ENCODE assay signal across 11 cellular contexts in the genomic region with DNA sequence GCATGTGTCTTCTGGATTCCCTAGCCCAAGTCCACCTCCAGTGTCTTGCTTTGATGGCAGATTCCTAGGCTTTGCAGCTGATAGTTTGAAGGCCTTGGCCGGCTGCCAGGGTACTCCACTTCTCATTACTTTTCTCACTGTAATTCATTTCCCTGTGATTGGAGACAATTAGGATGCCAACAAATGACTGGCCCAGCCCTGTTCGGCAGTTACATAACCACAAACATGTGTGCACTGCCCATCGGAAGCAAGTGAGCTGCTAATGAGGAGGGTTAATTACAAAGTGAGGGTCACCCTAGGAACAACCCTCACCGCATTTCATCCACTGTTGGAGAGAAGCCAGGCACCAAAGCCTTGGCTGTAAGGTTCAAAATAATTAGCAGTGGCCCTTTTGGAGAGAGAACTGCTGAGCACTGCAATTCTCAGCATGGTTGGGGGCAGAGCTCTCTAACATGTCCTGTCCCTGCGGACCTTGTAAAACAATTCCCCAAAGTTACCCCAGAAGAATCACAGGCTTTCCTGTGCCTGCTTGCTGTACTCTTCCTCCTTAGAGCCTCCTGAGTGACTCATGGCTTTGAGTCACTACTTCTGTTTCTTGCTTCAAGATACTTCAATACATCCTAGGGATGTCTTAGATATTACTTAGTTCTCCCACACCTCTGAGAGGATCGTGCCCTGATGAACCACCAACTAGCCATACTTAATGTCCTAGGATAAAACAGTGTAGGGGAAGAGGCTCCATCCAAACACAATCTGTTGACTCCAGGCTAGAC.
DNase-seq lines count a peak whose midpoint lies in the region; ATAC-seq, FAIRE-seq and TF ChIP-seq lines count a peak whose summit lies in the region.
"Had no signal": no experiment of that assay in that cellular context is flagged by ENCODE, and none has a peak within 500 bp of the region (broad histone marks: within the 10 kb centered on the region; RNA-seq: fewer than 3 reads in every experiment).

No MANE protein-coding gene starts in this region.

- intact Hi-C loops in dorsolateral prefrontal cortex (cut with DNase I): no loop called here

- no peak overlapping the region for H3K4me3 ChIP-seq in dorsolateral prefrontal cortex

- FAIRE-seq in urothelium cell line (lab: Jason Lieb, UNC): peak; percentile 77

- no peaks in the 10 kb centered on the region for H3K4me1 Mint-ChIP-seq in activated naive CD8-positive, alpha-beta T cell treated with anti-CD3 and anti-CD28 coated beads, Interleukin-2, amount 50 U/mL, for 24 hours
- H3K4me1 Mint-ChIP-seq in activated naive CD8-positive, alpha-beta T cell treated with anti-CD3 and anti-CD28 coated beads for 36 hours: no peaks in the 10 kb centered on the region
- H3K4me1 Mint-ChIP-seq: activated B cell treated with CpG ODN at 0.5 μM for 24 hours had no signal

- no peak overlapping the region for H3K27ac ChIP-seq in dorsolateral prefrontal cortex
- H3K27ac ChIP-seq: C4-2B had no signal

- no peak overlapping the region for H3K27ac Mint-ChIP-seq in activated naive CD8-positive, alpha-beta T cell treated with anti-CD3 and anti-CD28 coated beads, Interleukin-2, amount 50 U/mL, for 24 hours
- no peak overlapping the region for H3K27ac Mint-ChIP-seq in activated naive CD8-positive, alpha-beta T cell treated with anti-CD3 and anti-CD28 coated beads for 36 hours
- H3K27ac Mint-ChIP-seq: activated B cell treated with CpG ODN at 0.5 μM for 24 hours had no signal

- peaks cover 13% of the 10 kb centered on the region for H3K27me3 Mint-ChIP-seq in activated naive CD8-positive, alpha-beta T cell treated with anti-CD3 and anti-CD28 coated beads, Interleukin-2, amount 50 U/mL, for 24 hours
- H3K27me3 Mint-ChIP-seq in activated naive CD8-positive, alpha-beta T cell treated with anti-CD3 and anti-CD28 coated beads for 36 hours: peaks cover 9% of the 10 kb centered on the region

- ATAC-seq in activated naive CD8-positive, alpha-beta T cell treated with anti-CD3 and anti-CD28 coated beads, Interleukin-2, amount 50 U/mL, for 24 hours: peak; percentile 40
- ATAC-seq in HG03378 (IDR thresholded peaks at IDR 0.05; ENCODE audit: unreplicated experiment): no peak

- no peaks in the 10 kb centered on the region for H3K36me3 Mint-ChIP-seq in activated naive CD8-positive, alpha-beta T cell treated with anti-CD3 and anti-CD28 coated beads, Interleukin-2, amount 50 U/mL, for 24 hours (ENCODE audit: low read depth)
- H3K36me3 Mint-ChIP-seq in activated naive CD8-positive, alpha-beta T cell treated with anti-CD3 and anti-CD28 coated beads for 36 hours: no peaks in the 10 kb centered on the region

- no peak for TF ChIP-seq CTCF in dorsolateral prefrontal cortex (IDR thresholded peaks at IDR 0.05 in 54 of 56, conservative IDR thresholded peaks at IDR 0.05 in 2 of 56; ENCODE audit: low read depth in 1 of 56, partially characterized antibody in 56 of 56)

- no peaks in the 10 kb centered on the region for H3K9me3 Mint-ChIP-seq in activated naive CD8-positive, alpha-beta T cell treated with anti-CD3 and anti-CD28 coated beads, Interleukin-2, amount 50 U/mL, for 24 hours
- no peaks in the 10 kb centered on the region for H3K9me3 Mint-ChIP-seq in activated naive CD8-positive, alpha-beta T cell treated with anti-CD3 and anti-CD28 coated beads for 36 hours
- H3K9me3 Mint-ChIP-seq: activated B cell treated with CpG ODN at 0.5 μM for 24 hours had no signal

- no peak for DNase-seq in activated naive CD8-positive, alpha-beta T cell treated with anti-CD3 and anti-CD28 coated beads, Interleukin-2, amount 50 U/mL, for 24 hours
- DNase-seq in activated naive CD8-positive, alpha-beta T cell treated with anti-CD3 and anti-CD28 coated beads for 36 hours: no peak
- DNase-seq in NCI-H2196 treated with DMSO at 0.1 percent for 48 hours (lab: John Stamatoyannopoulos, UW; ENCODE audit: unreplicated experiment): peak; percentile 26
- peak in 6 of 10 donors; percentile 7 to 50 (median 34) for DNase-seq in dorsolateral prefrontal cortex
- DNase-seq in urothelium cell line (ENCODE audit: low spot score): peak; percentile 68
- no peak for DNase-seq in RPMI8226
- no peak for DNase-seq in activated CD4-positive, CD25-positive, alpha-beta regulatory T cell treated with anti-CD3 and anti-CD28 coated beads, Interleukin-2, amount 50 U/mL, for 72 hours
- DNase-seq: activated B cell treated with CpG ODN at 0.5 μM for 24 hours had no signal

- H3K27me3 ChIP-seq in dorsolateral prefrontal cortex: no peaks in the 10 kb centered on the region

- no peak overlapping the region for H3K4me3 Mint-ChIP-seq in activated naive CD8-positive, alpha-beta T cell treated with anti-CD3 and anti-CD28 coated beads, Interleukin-2, amount 50 U/mL, for 24 hours
- H3K4me3 Mint-ChIP-seq in activated naive CD8-positive, alpha-beta T cell treated with anti-CD3 and anti-CD28 coated beads for 36 hours: no peak overlapping the region
- H3K4me3 Mint-ChIP-seq: activated B cell treated with CpG ODN at 0.5 μM for 24 hours, neural crest cell had no signal

Comparison
In these comparisons a context has a peak if more than half of its experiments do, and no peak if none do; other contexts are left out.
1. DNase-seq: peak in NCI-H2196 treated with DMSO at 0.1 percent for 48 hours (single experiment), dorsolateral prefrontal cortex (6 of 10) and urothelium cell line (single experiment); none in activated naive CD8-positive, alpha-beta T cell treated with anti-CD3 and anti-CD28 coated beads, Interleukin-2, amount 50 U/mL, for 24 hours (single experiment), activated naive CD8-positive, alpha-beta T cell treated with anti-CD3 and anti-CD28 coated beads for 36 hours (single experiment), RPMI8226 (single experiment) and activated CD4-positive, CD25-positive, alpha-beta regulatory T cell treated with anti-CD3 and anti-CD28 coated beads, Interleukin-2, amount 50 U/mL, for 72 hours (single experiment).